30 cellular contexts compared by ENCODE assay signal in the genomic region with DNA sequence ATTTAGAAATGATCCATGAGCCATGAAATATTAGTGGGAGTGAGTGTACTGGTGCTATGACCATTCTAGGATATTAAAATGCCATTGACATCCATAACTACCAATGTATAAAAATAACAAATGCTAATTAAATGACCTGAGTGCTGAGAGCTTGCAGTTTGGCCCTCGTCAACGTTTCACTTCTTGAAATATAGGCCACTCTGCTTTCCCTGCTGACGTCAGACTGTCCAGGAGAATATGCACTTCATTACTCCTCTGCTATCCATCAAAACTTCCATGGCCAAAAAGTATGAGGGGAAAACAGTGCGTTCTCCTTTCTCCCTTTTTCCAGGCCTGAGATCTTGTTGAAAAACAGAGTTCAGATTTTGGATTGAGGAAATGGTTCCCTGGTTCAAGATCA.
"Had no signal": no experiment of that assay in that cellular context is flagged by ENCODE, and none has a peak within 500 bp of the region (broad histone marks: within the 10 kb centered on the region; RNA-seq: fewer than 3 reads in every experiment).

No MANE protein-coding gene starts in this region.

- H3K9me3 ChIP-seq: ovary, psoas muscle, spleen, stomach, thoracic aorta, thyroid gland, tibial nerve, upper lobe of left lung, vagina had no signal

- H3K79me2 ChIP-seq: parathyroid adenoma had no signal

- H3K4me3 Mint-ChIP-seq: naive thymus-derived CD4-positive, alpha-beta T cell; natural killer cell; nephron; neural progenitor cell; stimulated activated effector memory CD8-positive, alpha-beta T cell treated with anti-CD3 and anti-CD28 coated beads, Interleukin-12 subunit alpha, Interleukin-12 subunit beta, amount 100 ng/mL, for 72 hours; stimulated activated naive B cell treated with anti-CD40 and anti-IgM and Interleukin-4, amounts not matched to agents 10 μg/mL and 1 μg/mL and 100 μg/mL, for 72 hours; stimulated activated naive CD8-positive, alpha-beta T cell treated with anti-CD3 and anti-CD28 coated beads, Interleukin-15, Interleukin-2, amounts not matched to agents 100 ng/mL and 50 ng/mL, for 24 hours had no signal

- ATAC-seq: naive thymus-derived CD4-positive, alpha-beta T cell; natural killer cell; psoas muscle; right cardiac atrium; sciatic nerve; stimulated activated effector memory CD8-positive, alpha-beta T cell treated with anti-CD3 and anti-CD28 coated beads, Interleukin-12 subunit alpha, Interleukin-12 subunit beta, amount 100 ng/mL, for 72 hours; stimulated activated naive B cell treated with anti-CD40 and anti-IgM and Interleukin-4, amounts not matched to agents 10 μg/mL and 1 μg/mL and 100 μg/mL, for 72 hours had no signal

- H3K9me3 Mint-ChIP-seq: nephron; neural progenitor cell; stimulated activated naive B cell treated with anti-CD40 and anti-IgM and Interleukin-4, amounts not matched to agents 10 μg/mL and 1 μg/mL and 100 μg/mL, for 72 hours; stimulated activated naive CD8-positive, alpha-beta T cell treated with anti-CD3 and anti-CD28 coated beads, Interleukin-15, Interleukin-2, amounts not matched to agents 100 ng/mL and 50 ng/mL, for 24 hours had no signal

- H3K36me3 ChIP-seq: neural progenitor cell, ovary, spleen, stomach, thoracic aorta, thyroid gland, tibial nerve, upper lobe of left lung, vagina had no signal

- H3K27ac ChIP-seq: neural progenitor cell, ovary, parathyroid adenoma, psoas muscle, skin epidermis, spleen, stomach, thoracic aorta, thyroid gland, tibial nerve, upper lobe of left lung, vagina had no signal

- H3K27me3 ChIP-seq: neural progenitor cell, ovary, spleen, stomach, thyroid gland, tibial nerve, upper lobe of left lung, vagina had no signal

- H3K9ac ChIP-seq: neural progenitor cell, parathyroid adenoma had no signal

- H3K4me2 ChIP-seq: neural progenitor cell, smooth muscle cell had no signal

- H3K36me3 Mint-ChIP-seq: naive thymus-derived CD4-positive, alpha-beta T cell; natural killer cell; neural progenitor cell; stimulated activated effector memory CD8-positive, alpha-beta T cell treated with anti-CD3 and anti-CD28 coated beads, Interleukin-12 subunit alpha, Interleukin-12 subunit beta, amount 100 ng/mL, for 72 hours; stimulated activated naive B cell treated with anti-CD40 and anti-IgM and Interleukin-4, amounts not matched to agents 10 μg/mL and 1 μg/mL and 100 μg/mL, for 72 hours had no signal

- H3K4me1 ChIP-seq: neural progenitor cell, parathyroid adenoma, psoas muscle, stomach, thyroid gland, tibial nerve, upper lobe of left lung had no signal

- H3K27me3 Mint-ChIP-seq: progenitor cell of endocrine pancreas; stimulated activated naive B cell treated with anti-CD40 and anti-IgM and Interleukin-4, amounts not matched to agents 10 μg/mL and 1 μg/mL and 100 μg/mL, for 72 hours; stimulated activated naive CD8-positive, alpha-beta T cell treated with anti-CD3 and anti-CD28 coated beads, Interleukin-15, Interleukin-2, amounts not matched to agents 100 ng/mL and 50 ng/mL, for 24 hours had no signal

- H2AFZ ChIP-seq: neural progenitor cell, parathyroid adenoma had no signal

- H3K27ac Mint-ChIP-seq: naive thymus-derived CD4-positive, alpha-beta T cell; natural killer cell; neural progenitor cell; progenitor cell of endocrine pancreas; stimulated activated effector memory CD8-positive, alpha-beta T cell treated with anti-CD3 and anti-CD28 coated beads, Interleukin-12 subunit alpha, Interleukin-12 subunit beta, amount 100 ng/mL, for 72 hours; stimulated activated naive B cell treated with anti-CD40 and anti-IgM and Interleukin-4, amounts not matched to agents 10 μg/mL and 1 μg/mL and 100 μg/mL, for 72 hours; stimulated activated naive CD8-positive, alpha-beta T cell treated with anti-CD3 and anti-CD28 coated beads, Interleukin-15, Interleukin-2, amounts not matched to agents 100 ng/mL and 50 ng/mL, for 24 hours had no signal

- DNase-seq: naive thymus-derived CD4-positive, alpha-beta T cell; natural killer cell; occipital lobe; ovary; posterior cingulate gyrus; psoas muscle; right cardiac atrium; spleen; stimulated activated CD4-positive, alpha-beta T cell treated with anti-CD3 and anti-CD28 coated beads, Interleukin-12 subunit alpha, Interleukin-12 subunit beta, amount 100 ng/mL, for 4 hours; stimulated activated CD4-positive, alpha-beta T cell treated with anti-CD3 and anti-CD28 coated beads, Interleukin-2, amount 100 ng/mL, for 24 hours; stimulated activated CD4-positive, alpha-beta T cell treated with anti-CD3 and anti-CD28 coated beads, Interleukin-2, amount 100 ng/mL, for 48 hours; stimulated activated CD4-positive, alpha-beta T cell treated with anti-CD3 and anti-CD28 coated beads, Interleukin-4, amount 100 ng/mL, for 24 hours; stimulated activated naive B cell treated with anti-CD40 and anti-IgM and Interleukin-4, amounts not matched to agents 10 μg/mL and 1 μg/mL and 100 μg/mL, for 72 hours; stimulated activated naive CD4-positive, alpha-beta T cell treated with Interleukin-2 at 50 U/mL for 16 hours; stomach; thyroid gland; trophoblast cell; upper lobe of left lung had no signal

- H3K4me1 Mint-ChIP-seq: naive thymus-derived CD4-positive, alpha-beta T cell; natural killer cell; stimulated activated effector memory CD8-positive, alpha-beta T cell treated with anti-CD3 and anti-CD28 coated beads, Interleukin-12 subunit alpha, Interleukin-12 subunit beta, amount 100 ng/mL, for 72 hours; stimulated activated naive B cell treated with anti-CD40 and anti-IgM and Interleukin-4, amounts not matched to agents 10 μg/mL and 1 μg/mL and 100 μg/mL, for 72 hours had no signal

- H3K4me3 ChIP-seq: neural progenitor cell, ovary, psoas muscle, skin epidermis, smooth muscle cell, spleen, stomach, thoracic aorta, thyroid gland, tibial nerve, upper lobe of left lung, vagina had no signal
